Comparison of ENCODE assay signal across 8 cellular contexts in the genomic region with DNA sequence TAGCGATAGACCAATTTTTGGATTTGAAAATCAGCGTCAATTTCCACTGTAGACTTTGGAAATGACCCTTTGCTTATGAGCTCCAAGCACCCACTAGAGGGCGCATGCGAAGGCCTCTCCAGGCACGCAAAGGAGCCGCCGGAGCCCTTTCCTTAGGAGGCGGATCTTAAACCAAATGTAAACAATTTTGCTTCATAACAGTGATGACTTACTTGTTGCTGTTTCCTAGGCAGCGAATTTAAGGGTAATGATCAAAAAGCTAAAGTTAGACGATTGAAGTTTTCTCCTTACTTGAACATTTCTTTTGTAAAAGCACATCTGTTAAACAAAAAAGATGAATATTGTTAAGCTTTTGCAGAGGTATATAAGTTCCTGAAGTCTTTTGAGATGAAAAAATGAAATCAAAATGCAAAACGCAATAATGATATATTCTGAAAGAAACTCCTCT. TPM values are rescaled to one million over a fixed set of nuclear protein-coding genes. Genes with fewer than 3 reads are reported as not detected.
A peak's percentile ranks its signal among the peaks of the same experiment; 100 is the strongest.
DNase-seq lines count a peak whose midpoint lies in the region; ATAC-seq, FAIRE-seq and TF ChIP-seq lines count a peak whose summit lies in the region.

No MANE protein-coding gene starts in this region.

- dilution Hi-C loops in keratinocyte (cut with MboI; ENCODE audit: extremely low pct_ligation_motif_present, low sequenced_read_pairs), result no loop called here

- POLR2A ChIA-PET in AG04449 (lab: Yijun Ruan, JAX), result no interaction called here

- no peaks in the 10 kb centered on the region for H3K36me3 ChIP-seq in keratinocyte (ENCODE audit: control insufficient read depth in 2 of 2, extremely low read depth in 1 of 2, insufficient read depth in 2 of 2, low read length in 2 of 2)

- no peak overlapping the region for H2AFZ ChIP-seq in keratinocyte (ENCODE audit: control insufficient read depth, low read length)

- H3K9me1 ChIP-seq in keratinocyte (ENCODE audit: control insufficient read depth, extremely low read depth, insufficient read depth, low read length), result no peaks in the 10 kb centered on the region

- no peak overlapping the region for H3K27ac ChIP-seq in keratinocyte (ENCODE audit: control insufficient read depth, insufficient read depth, low read length)

- H3K4me3 ChIP-seq in AG04449 (ENCODE audit: low read depth, low read length), result no peak overlapping the region
- H3K4me3 ChIP-seq in cardiac fibroblast (replicated peaks in 1 of 2; ENCODE audit: low read depth in 2 of 2, low read length in 2 of 2), result no peak overlapping the region
- H3K4me3 ChIP-seq in keratinocyte (ENCODE audit: control insufficient read depth in 2 of 3, extremely low read depth in 1 of 3, insufficient read depth in 2 of 3, low read depth in 1 of 3, low read length in 3 of 3), result no peak overlapping the region

- H3K27me3 ChIP-seq in keratinocyte (ENCODE audit: control insufficient read depth, extremely low read depth, insufficient read depth, low read length), result no peaks in the 10 kb centered on the region

- FAIRE-seq in keratinocyte (lab: Jason Lieb, UNC), result no peak

- H3K79me2 ChIP-seq in keratinocyte (ENCODE audit: control insufficient read depth, insufficient read depth, low read length), result no peaks in the 10 kb centered on the region

- H3K4me1 ChIP-seq in keratinocyte (ENCODE audit: control insufficient read depth, extremely low read depth, insufficient read depth, low read length), result no peaks in the 10 kb centered on the region

- no peak overlapping the region for H3K4me2 ChIP-seq in keratinocyte (ENCODE audit: control insufficient read depth, extremely low read depth, insufficient read depth, low read depth, low read length)

- DNase-seq in AG04449 (ENCODE audit: low read depth, low spot score) (peak; percentile 29), GM19240 (ENCODE audit: insufficient read length, low spot score) (peak; percentile 65), NCI-H2196 treated with DMSO at 0.1 percent for 48 hours (lab: John Stamatoyannopoulos, UW; ENCODE audit: unreplicated experiment) (peak; percentile 29), cardiac fibroblast (ENCODE audit: low read depth in 2 of 2) (peak; percentile 85 to 90), keratinocyte (ENCODE audit: low read depth, low spot score) (peak; percentile 9)
- peak; percentile 65 to 69 for DNase-seq in stimulated activated CD4-positive, alpha-beta T cell treated with anti-CD3 and anti-CD28 coated beads, Interleukin-1b, Interleukin-23, amount 100 ng/mL, for 4 hours (ENCODE audit: low read depth in 2 of 2)

- TF ChIP-seq CTCF in AG04449 (IDR thresholded peaks at IDR 0.05; ENCODE audit: insufficient read depth, low read length, missing control alignments) (peak; percentile 89), cardiac fibroblast (IDR thresholded peaks at IDR 0.05; ENCODE audit: low read depth, low read length) (peak; percentile 97), keratinocyte (optimal IDR thresholded peaks at IDR 0.05 in 1 of 3, IDR thresholded peaks at IDR 0.05 in 1 of 3, conservative IDR thresholded peaks at IDR 0.05 in 1 of 3; ENCODE audit: extremely low read depth in 1 of 3, insufficient read depth in 2 of 3, low read length in 3 of 3) (peak; percentile 76 to 87 (median 87))

- peak; percentile 51 to 74 for ATAC-seq in activated CD4-positive, CD25-positive, alpha-beta regulatory T cell treated with anti-CD3 and anti-CD28 coated beads, Interleukin-2, amount 50 U/mL, for 24 hours
- no peak for ATAC-seq in GM21825 (IDR thresholded peaks at IDR 0.05; ENCODE audit: unreplicated experiment)

- H3K9me3 ChIP-seq in keratinocyte (ENCODE audit: control insufficient read depth, low read depth, low read length), result no peaks in the 10 kb centered on the region

- CTCF ChIA-PET in AG04449 (lab: Yijun Ruan, JAX), result interaction anchor here (0.7 to 5.6 kb wide), 53 partner anchors 8 to 1913 kb away, joined by 3 to 67 read pairs (median 5); partner anchors contain the start of gene FOXF2

- H4K20me1 ChIP-seq in keratinocyte (ENCODE audit: control insufficient read depth, extremely low read depth, insufficient read depth, low read length), result no peaks in the 10 kb centered on the region

- H3K9ac ChIP-seq in keratinocyte (ENCODE audit: control insufficient read depth, extremely low read depth, insufficient read depth, low read length), result no peak overlapping the region

RNA-seq across cellular contexts. Expression of gene EXOC2, which starts 29.2 kb away (rescaled TPM):
- polyA plus RNA-seq in keratinocyte, result 25.7 to 28.4 TPM (median 26.4 TPM) in 3 replicates
- polyA plus RNA-seq in keratinocyte (2011; ENCODE audit: low read depth), result 13.4 TPM
- 15.3 and 24.6 TPM in 2 replicates for polyA plus RNA-seq in keratinocyte (2011; cell fraction: cytosol; rRNA removed)
- polyA plus RNA-seq in keratinocyte (2011; cell fraction: nucleus; rRNA removed), result 34.5 and 38.3 TPM in 2 replicates
- polyA plus RNA-seq in keratinocyte (2012; ENCODE audit: low replicate concordance), result 15.8 and 22.4 TPM in 2 replicates
- polyA minus RNA-seq in keratinocyte, result 20.9 to 55.6 TPM (median 52.3 TPM) in 3 replicates
- polyA minus RNA-seq in keratinocyte (2011; cell fraction: cytosol; rRNA and poly(A)+ RNA removed), result 34.3 TPM
- 35.2 and 63.9 TPM in 2 replicates for polyA minus RNA-seq in keratinocyte (2011; cell fraction: nucleus; rRNA and poly(A)+ RNA removed)

Comparison
In these comparisons a context has a peak if more than half of its experiments do, and no peak if none do; other contexts are left out.
1. DNase-seq: peak in every context shown above with its lines; median percentile 88 in cardiac fibroblast; 67 in stimulated activated CD4-positive, alpha-beta T cell treated with anti-CD3 and anti-CD28 coated beads, Interleukin-1b, Interleukin-23, amount 100 ng/mL, for 4 hours; 65 in GM19240; 29 in AG04449; 29 in NCI-H2196 treated with DMSO at 0.1 percent for 48 hours; 9 in keratinocyte.